In genomic region chr19:38700350-38700932, GRCh38 we compare ENCODE assay signal across 16 cellular contexts. TPM values are rescaled to one million over a fixed set of nuclear protein-coding genes. Genes with fewer than 3 reads are reported as not detected.
DNase-seq lines count a peak whose midpoint lies in the region; FAIRE-seq and TF ChIP-seq lines count a peak whose summit lies in the region.
"Had no signal": no experiment of that assay in that cellular context is flagged by ENCODE, and none has a peak within 500 bp of the region (broad histone marks: within the 10 kb centered on the region; RNA-seq: fewer than 3 reads in every experiment).

No MANE protein-coding gene starts in this region.

- H3K27me3 ChIP-seq in H7 (ENCODE audit: control insufficient read depth, insufficient read depth, low read length) (no peaks in the 10 kb centered on the region), keratinocyte (ENCODE audit: control insufficient read depth, extremely low read depth, insufficient read depth, low read length) (no peaks in the 10 kb centered on the region), spleen (replicated peaks in 1 of 7) (no peaks in the 10 kb centered on the region), trophoblast cell (ENCODE audit: insufficient read depth, low read length) (no peaks in the 10 kb centered on the region)

- H3K79me1 ChIP-seq in trophoblast cell (ENCODE audit: low read length), result no peaks in the 10 kb centered on the region

- H2AFZ ChIP-seq in keratinocyte (ENCODE audit: control insufficient read depth, low read length) (no peak overlapping the region), trophoblast cell (ENCODE audit: insufficient read depth, low read length, poor library complexity) (no peak overlapping the region)

- no peak overlapping the region for H2BK120ac ChIP-seq in trophoblast cell (ENCODE audit: insufficient read depth, low read length, poor library complexity)

- DNase-seq in H7 (peak; percentile 34), keratinocyte (ENCODE audit: low read depth, low spot score) (no peak), spleen (no peak), head of caudate nucleus (no peak), hippocampal formation (lab: John Stamatoyannopoulos, UW) (no peak), trophoblast cell (no peak), nucleus accumbens (lab: John Stamatoyannopoulos, UW) (no peak)
- DNase-seq: activated naive CD8-positive, alpha-beta T cell treated with anti-CD3 and anti-CD28 coated beads, Interleukin-2, amount 10 ng/mL, durations not matched to agents 7 days and 5 days; CD4-positive, alpha-beta memory T cell; effector CD4-positive, alpha-beta T cell; NCI-H1930; T-helper 17 cell had no signal

- H4K20me1 ChIP-seq in keratinocyte (ENCODE audit: control insufficient read depth, extremely low read depth, insufficient read depth, low read length), result peaks cover 6% of the 10 kb centered on the region

- no peak for FAIRE-seq in keratinocyte (lab: Jason Lieb, UNC)
- FAIRE-seq: G401.6, GM18507 had no signal

- dilution Hi-C loops in keratinocyte (cut with MboI; ENCODE audit: extremely low pct_ligation_motif_present, low sequenced_read_pairs), result no loop called here

- H3K4ac ChIP-seq in trophoblast cell (ENCODE audit: low read depth, low read length), result no peak overlapping the region

- H3K14ac ChIP-seq in trophoblast cell (ENCODE audit: low read length), result no peak overlapping the region

- H3K36me3 ChIP-seq in H7 (replicated peaks; ENCODE audit: control insufficient read depth, insufficient read depth, low read length), result peaks cover 44% of the 10 kb centered on the region
- peaks cover 57 to 81% of the 10 kb centered on the region in 2 experiments for H3K36me3 ChIP-seq in keratinocyte (ENCODE audit: control insufficient read depth in 2 of 2, extremely low read depth in 1 of 2, insufficient read depth in 2 of 2, low read length in 2 of 2)
- peaks cover 5 to 81% (median 52%) of the 10 kb centered on the region in 6 donors for H3K36me3 ChIP-seq in spleen
- peaks cover 88 to 90% of the 10 kb centered on the region in 2 experiments for H3K36me3 ChIP-seq in trophoblast cell (ENCODE audit: control insufficient read depth in 1 of 2, insufficient read depth in 2 of 2, low read length in 2 of 2)

- intact Hi-C loops in spleen (cut with DNase I; ENCODE audit: low total_unique reads) (loop anchor here (10.0 kb wide), 1 partner anchor 46 kb away; no protein-coding TSS in a partner anchor), head of caudate nucleus (cut with DNase I) (no loop called here)

- no peak overlapping the region for H3K18ac ChIP-seq in trophoblast cell (ENCODE audit: low read length)

- H3K9ac ChIP-seq in keratinocyte (ENCODE audit: control insufficient read depth, extremely low read depth, insufficient read depth, low read length) (no peak overlapping the region), trophoblast cell (ENCODE audit: low read length) (no peak overlapping the region)
- H3K9ac ChIP-seq: KMS-11 had no signal

- no peak overlapping the region for H3K4me2 ChIP-seq in keratinocyte (ENCODE audit: control insufficient read depth, extremely low read depth, insufficient read depth, low read depth, low read length)
- no peak overlapping the region for H3K4me2 ChIP-seq in trophoblast cell (ENCODE audit: low read length)
- H3K4me2 ChIP-seq: KMS-11 had no signal

- no peak overlapping the region for H4K12ac ChIP-seq in trophoblast cell (ENCODE audit: low read depth, low read length)

- H2BK12ac ChIP-seq in trophoblast cell (ENCODE audit: low read length), result no peak overlapping the region

- H3K27ac ChIP-seq in angular gyrus (ENCODE audit: low read depth, low read length) (peak overlapping the region; percentile 54), keratinocyte (ENCODE audit: control insufficient read depth, insufficient read depth, low read length) (peak overlapping the region; percentile 8), spleen (peak overlapping the region in 6 of 8 donors; percentile 64 to 91 (median 86)), trophoblast cell (ENCODE audit: low read depth, low read length) (no peak overlapping the region)
- H3K27ac ChIP-seq: KMS-11 had no signal

- no peak overlapping the region for H4K8ac ChIP-seq in trophoblast cell (ENCODE audit: low read depth, low read length)

- TF ChIP-seq CTCF in keratinocyte (optimal IDR thresholded peaks at IDR 0.05 in 1 of 3, IDR thresholded peaks at IDR 0.05 in 1 of 3, conservative IDR thresholded peaks at IDR 0.05 in 1 of 3; ENCODE audit: extremely low read depth in 1 of 3, insufficient read depth in 2 of 3, low read length in 3 of 3) (no peak), spleen (IDR thresholded peaks at IDR 0.05 in 8 of 11, conservative IDR thresholded peaks at IDR 0.05 in 3 of 11) (no peak)

- H2AK5ac ChIP-seq in trophoblast cell (ENCODE audit: low read length), result no peak overlapping the region

- H2BK5ac ChIP-seq in trophoblast cell (ENCODE audit: low read depth, low read length, poor library complexity), result no peak overlapping the region

- no peak for TF ChIP-seq POLR2A in spleen (IDR thresholded peaks at IDR 0.05)

- H3K9me3 ChIP-seq in keratinocyte (ENCODE audit: control insufficient read depth, low read depth, low read length) (no peaks in the 10 kb centered on the region), spleen (no peaks in the 10 kb centered on the region), trophoblast cell (ENCODE audit: insufficient read depth, low read depth, low read length) (peaks cover 3% of the 10 kb centered on the region)

- no peak overlapping the region for H3K23ac ChIP-seq in trophoblast cell (ENCODE audit: low read length)

- no peak overlapping the region for H3K4me3 ChIP-seq in H7 (ENCODE audit: insufficient read depth, low read depth, low read length)
- H3K4me3 ChIP-seq in keratinocyte (ENCODE audit: control insufficient read depth in 2 of 3, extremely low read depth in 1 of 3, insufficient read depth in 2 of 3, low read depth in 1 of 3, low read length in 3 of 3), result no peak overlapping the region
- no peak overlapping the region for H3K4me3 ChIP-seq in spleen
- H3K4me3 ChIP-seq in trophoblast cell (ENCODE audit: low read depth, low read length), result no peak overlapping the region

- no peak overlapping the region for H4K91ac ChIP-seq in trophoblast cell (ENCODE audit: low read depth, low read length)

- H3K4me1 ChIP-seq in keratinocyte (ENCODE audit: control insufficient read depth, extremely low read depth, insufficient read depth, low read length), result peaks cover 40% of the 10 kb centered on the region
- peaks cover 47 to 100% (median 74%) of the 10 kb centered on the region in 6 donors for H3K4me1 ChIP-seq in spleen
- peaks cover 6 to 20% of the 10 kb centered on the region in 2 experiments for H3K4me1 ChIP-seq in trophoblast cell (ENCODE audit: control insufficient read depth in 1 of 2, insufficient read depth in 2 of 2, low read length in 2 of 2)

- H3K79me2 ChIP-seq in keratinocyte (ENCODE audit: control insufficient read depth, insufficient read depth, low read length) (peaks cover 98% of the 10 kb centered on the region), trophoblast cell (ENCODE audit: control insufficient read depth, insufficient read depth, low read length, poor library complexity) (peaks cover 17% of the 10 kb centered on the region)

- 87 to 95% (median 92%) methylated on average over 18 to 22 of the region's 22 CpGs for WGBS in spleen, 5 donors
- no CpG with 5 or more reads among the region's 22 CpGs for WGBS in trophoblast cell (ENCODE audit: extremely low coverage, insufficient coverage, insufficient read length)

- no peaks in the 10 kb centered on the region for H3K9me1 ChIP-seq in keratinocyte (ENCODE audit: control insufficient read depth, extremely low read depth, insufficient read depth, low read length)

RNA-seq across cellular contexts. Expression of gene CAPN12, which starts 43.8 kb away (rescaled TPM):
- 3.0 and 5.4 TPM in 2 replicates for total RNA-seq in H7 (2014; rRNA removed; shearing (Covaris generic))
- polyA plus RNA-seq in keratinocyte, result 5.6 to 20.4 TPM (median 6.0 TPM) in 3 replicates
- polyA plus RNA-seq in keratinocyte (2011; ENCODE audit: low read depth), result 6.8 TPM
- polyA plus RNA-seq in keratinocyte (2011; cell fraction: cytosol; rRNA removed), result 7.4 and 15.5 TPM in 2 replicates
- polyA plus RNA-seq in keratinocyte (2011; cell fraction: nucleus; rRNA removed), result 32.9 and 44.6 TPM in 2 replicates
- polyA plus RNA-seq in keratinocyte (2012; ENCODE audit: low replicate concordance), result 4.6 and 7.5 TPM in 2 replicates
- polyA minus RNA-seq in keratinocyte, result 3.9 to 9.7 TPM (median 6.0 TPM) in 3 replicates
- 5.4 TPM for polyA minus RNA-seq in keratinocyte (2011; cell fraction: cytosol; rRNA and poly(A)+ RNA removed)
- 4.7 and 5.5 TPM in 2 replicates for polyA minus RNA-seq in keratinocyte (2011; cell fraction: nucleus; rRNA and poly(A)+ RNA removed)
- total RNA-seq in spleen, result 10 to 100 TPM in 5 of 7 donors, 1 to 10 TPM in 2; 9.0 to 25.6 (median 12.6) TPM
- polyA plus RNA-seq in spleen, result 10 to 100 TPM; 15.2 to 33.3 (median 29.1) TPM
- 11.0 and 11.5 TPM in 2 replicates for polyA plus RNA-seq in trophoblast cell (2013)

RNA-seq across cellular contexts. Expression of gene ACTN4, which starts 53.0 kb away (rescaled TPM):
- 163 and 226 TPM in 2 replicates for total RNA-seq in H7 (2014; rRNA removed; shearing (Covaris generic))
- 463 to 720 TPM (median 526 TPM) in 3 replicates for polyA plus RNA-seq in keratinocyte
- 762 TPM for polyA plus RNA-seq in keratinocyte (2011; ENCODE audit: low read depth)
- polyA plus RNA-seq in keratinocyte (2011; cell fraction: cytosol; rRNA removed), result 452 and 468 TPM in 2 replicates
- 1,020 and 1,377 TPM in 2 replicates for polyA plus RNA-seq in keratinocyte (2011; cell fraction: nucleus; rRNA removed)
- polyA plus RNA-seq in keratinocyte (2012; ENCODE audit: low replicate concordance), result 537 and 1,150 TPM in 2 replicates
- polyA minus RNA-seq in keratinocyte, result 417 to 1,584 TPM (median 501 TPM) in 3 replicates
- 376 TPM for polyA minus RNA-seq in keratinocyte (2011; cell fraction: cytosol; rRNA and poly(A)+ RNA removed)
- 400 and 697 TPM in 2 replicates for polyA minus RNA-seq in keratinocyte (2011; cell fraction: nucleus; rRNA and poly(A)+ RNA removed)
- 100 to 1,000 TPM; 360 to 621 (median 487) TPM for total RNA-seq in spleen
- polyA plus RNA-seq in spleen, result 100 to 1,000 TPM in 1 of 3 donors, 10 to 100 TPM in 2; 39.3 to 185 (median 51.2) TPM
- 442 and 468 TPM in 2 replicates for polyA plus RNA-seq in trophoblast cell (2013)
